30 cellular contexts compared by ENCODE assay signal in the genomic region with DNA sequence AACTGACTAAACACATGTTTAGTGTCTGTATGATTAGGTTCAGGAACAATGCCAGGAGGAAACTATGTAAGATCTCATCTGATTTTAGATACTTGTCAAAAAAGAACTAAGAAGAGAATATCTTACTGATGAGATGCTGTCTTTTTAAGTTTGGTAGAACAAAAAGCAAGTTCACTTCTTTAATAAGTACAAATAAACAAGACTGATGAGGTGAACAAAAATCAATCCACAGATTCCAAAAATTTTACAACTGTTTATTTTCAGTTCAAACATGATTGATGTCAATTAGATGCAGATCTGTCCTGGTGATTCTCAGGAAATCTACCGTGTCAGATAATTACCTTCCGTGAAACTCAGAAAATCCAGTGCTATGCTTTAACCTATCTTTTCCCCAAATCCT. TPM values are rescaled to one million over a fixed set of nuclear protein-coding genes. Genes with fewer than 3 reads are reported as not detected.
"Had no signal": no experiment of that assay in that cellular context is flagged by ENCODE, and none has a peak within 500 bp of the region (broad histone marks: within the 10 kb centered on the region; RNA-seq: fewer than 3 reads in every experiment).

No MANE protein-coding gene starts in this region.

- H3K27me3 ChIP-seq: cardiac muscle cell, gastrocnemius medialis, left lung, neural progenitor cell, right lobe of liver had no signal

- H3K36me3 Mint-ChIP-seq: activated naive CD8-positive, alpha-beta T cell; naive thymus-derived CD8-positive, alpha-beta T cell had no signal

- H3K4me3 Mint-ChIP-seq: activated naive CD8-positive, alpha-beta T cell; effector memory CD8-positive, alpha-beta T cell; naive thymus-derived CD8-positive, alpha-beta T cell; neural progenitor cell had no signal

- H3K27ac ChIP-seq: body of pancreas, gastrocnemius medialis, left lung, lower lobe of right lung, neural progenitor cell, right lobe of liver, skin epidermis, thoracic aorta, VCaP had no signal

- H3K9ac ChIP-seq: neural progenitor cell had no signal

- H3K9me3 ChIP-seq: body of pancreas, gastrocnemius medialis, left lung, lower lobe of right lung, right lobe of liver, thoracic aorta had no signal

- H3K9me3 Mint-ChIP-seq: neural progenitor cell had no signal

- H3K4me1 ChIP-seq: body of pancreas, gastrocnemius medialis, left lung, lower lobe of right lung, neural progenitor cell, right lobe of liver had no signal

- ATAC-seq: body of pancreas; effector memory CD8-positive, alpha-beta T cell; gastrocnemius medialis; left lung; lower lobe of right lung; naive thymus-derived CD8-positive, alpha-beta T cell; right lobe of liver; stimulated activated naive CD8-positive, alpha-beta T cell treated with anti-CD3 and anti-CD28 coated beads, Interleukin-15, Interleukin-2, amounts not matched to agents 100 U/mL and 50 U/mL, for 24 hours had no signal

- H3K4me3 ChIP-seq: body of pancreas, cardiac muscle cell, gastrocnemius medialis, left lung, lower lobe of right lung, neural progenitor cell, right lobe of liver, skin epidermis, thoracic aorta had no signal

- H3K27ac Mint-ChIP-seq: activated naive CD8-positive, alpha-beta T cell; effector memory CD8-positive, alpha-beta T cell; naive thymus-derived CD8-positive, alpha-beta T cell; neural progenitor cell had no signal

- H3K27me3 Mint-ChIP-seq: activated naive CD8-positive, alpha-beta T cell; effector memory CD8-positive, alpha-beta T cell; naive thymus-derived CD8-positive, alpha-beta T cell had no signal

- H3K4me1 Mint-ChIP-seq: naive thymus-derived CD8-positive, alpha-beta T cell had no signal

- DNase-seq: activated CD4-positive, alpha-beta T cell treated with anti-CD3 and anti-CD28 coated beads for 4 hours; activated CD4-positive, alpha-beta T cell treated with anti-CD3 and anti-CD28 coated beads, Interleukin-2, amount 50 U/mL, for 48 hours; activated CD8-positive, alpha-beta memory T cell treated with anti-CD3 and anti-CD28 coated beads for 24 hours; activated effector memory CD4-positive, alpha-beta T cell treated with Interleukin-2 at 50 U/mL for 16 hours; activated naive CD4-positive, alpha-beta T cell treated with Interleukin-2 at 50 U/mL for 16 hours; aorta; body of pancreas; cortex of kidney; effector memory CD8-positive, alpha-beta T cell; erythroblast; gastrocnemius medialis; glutamatergic neuron; left lung; lower lobe of right lung; mesenchymal stem cell; naive thymus-derived CD8-positive, alpha-beta T cell; occipital lobe; posterior cingulate gyrus; right lobe of liver; stimulated activated CD4-positive, alpha-beta T cell treated with anti-CD3 and anti-CD28 coated beads, Interleukin-12 subunit alpha, Interleukin-12 subunit beta, amount 100 ng/mL, for 4 hours; stimulated activated CD4-positive, alpha-beta T cell treated with anti-CD3 and anti-CD28 coated beads, Interleukin-4, amount 100 ng/mL, for 1 hour; stimulated activated naive CD8-positive, alpha-beta T cell treated with anti-CD3 and anti-CD28 coated beads, Interleukin-15, Interleukin-2, amounts not matched to agents 100 U/mL and 50 U/mL, for 24 hours; T-helper 9 cell; trophoblast cell had no signal

- H3K36me3 ChIP-seq: cardiac muscle cell, gastrocnemius medialis, left lung, lower lobe of right lung, neural progenitor cell, right lobe of liver, thoracic aorta had no signal

RNA-seq across cellular contexts. Expression of gene EPHA7, which starts 24.9 kb away (rescaled TPM):
- total RNA-seq: naive thymus-derived CD8-positive, alpha-beta T cell had no signal
